19 cellular contexts compared by ENCODE assay signal in genomic region chr13:51243832-51244231, GRCh38. TPM values are rescaled to one million over a fixed set of nuclear protein-coding genes. Genes with fewer than 3 reads are reported as not detected.
DNase-seq lines count a peak whose midpoint lies in the region.
"Had no signal": no experiment of that assay in that cellular context is flagged by ENCODE, and none has a peak within 500 bp of the region (broad histone marks: within the 10 kb centered on the region; RNA-seq: fewer than 3 reads in every experiment).

No MANE protein-coding gene starts in this region.

- intact Hi-C loops in posterior vena cava (cut with DNase I), result loop anchor here in 1 of 2 donors (10.0 kb wide), 1 partner anchor 1309 kb away; the partner anchor contains the start of gene SPRYD7

- H3K4me1 ChIP-seq in iPS DF 6.9 (ENCODE audit: control insufficient read depth, insufficient read depth, low read length) (peaks cover 22% of the 10 kb centered on the region), stomach smooth muscle (ENCODE audit: control insufficient read depth, insufficient read depth, low read length) (peaks cover 62% of the 10 kb centered on the region)
- H3K4me1 ChIP-seq: suprapubic skin had no signal

- H3K4me3 ChIP-seq in iPS DF 6.9 (ENCODE audit: low read length), result no peak overlapping the region
- no peak overlapping the region for H3K4me3 ChIP-seq in stomach smooth muscle (ENCODE audit: low read length in 2 of 2)
- H3K4me3 ChIP-seq: mucosa of descending colon, suprapubic skin had no signal

- no CpG with 5 or more reads among the region's 8 CpGs for WGBS in iPS DF 6.9 (ENCODE audit: insufficient coverage, insufficient read length)

- H3K36me3 ChIP-seq in iPS DF 6.9 (ENCODE audit: control insufficient read depth, insufficient read depth, low read length) (no peaks in the 10 kb centered on the region; the same call in 1 of the 2 replicates), stomach smooth muscle (ENCODE audit: control insufficient read depth in 2 of 2, insufficient read depth in 2 of 2, low read length in 2 of 2) (no peaks in the 10 kb centered on the region)
- H3K36me3 ChIP-seq: brain microvascular endothelial cell, neutrophil, suprapubic skin had no signal

- H3K27me3 ChIP-seq in iPS DF 6.9 (ENCODE audit: control insufficient read depth, insufficient read depth, low read length) (no peaks in the 10 kb centered on the region), stomach smooth muscle (ENCODE audit: control insufficient read depth in 1 of 2, insufficient read depth in 2 of 2, low read length in 2 of 2) (no peaks in the 10 kb centered on the region)
- H3K27me3 ChIP-seq: brain microvascular endothelial cell, neutrophil had no signal

- H3K9ac ChIP-seq in stomach smooth muscle (ENCODE audit: low read length in 2 of 2), result peak overlapping the region in 1 of 2 donors; percentile 24

- no peaks in the 10 kb centered on the region for H3K9me3 ChIP-seq in iPS DF 6.9 (ENCODE audit: control insufficient read depth, insufficient read depth, low read length)
- H3K9me3 ChIP-seq in stomach smooth muscle (ENCODE audit: control insufficient read depth in 2 of 2, low read length in 2 of 2), result no peaks in the 10 kb centered on the region
- H3K9me3 ChIP-seq: mucosa of descending colon, neutrophil, suprapubic skin had no signal

- H3K27ac ChIP-seq in iPS DF 6.9 (ENCODE audit: low read length), result no peak overlapping the region
- H3K27ac ChIP-seq in stomach smooth muscle (ENCODE audit: low read length), result peak overlapping the region; percentile 37
- H3K27ac ChIP-seq: brain microvascular endothelial cell, neutrophil, suprapubic skin had no signal

- DNase-seq in NCI-H748 (lab: John Stamatoyannopoulos, UW; ENCODE audit: unreplicated experiment), result peak; percentile 30
- no peak for DNase-seq in NCI-H748 treated with DMSO at 0.1 percent for 48 hours (lab: John Stamatoyannopoulos, UW)
- peak; percentile 96 to 97 for DNase-seq in NCI-H526 (lab: John Stamatoyannopoulos, UW)
- DNase-seq in iPS DF 6.9 (ENCODE audit: low read depth, low spot score), result peak; percentile 86
- DNase-seq in posterior vena cava (ENCODE audit: low spot score), result no peak
- no peak for DNase-seq in NCI-H82 (lab: John Stamatoyannopoulos, UW)
- DNase-seq in cerebellar nuclear complex (lab: John Stamatoyannopoulos, UW), result no peak
- DNase-seq: activated naive CD8-positive, alpha-beta T cell treated with anti-CD3 and anti-CD28 coated beads for 36 hours; brain microvascular endothelial cell; dermis blood vessel endothelial cell; KG1; left ventricle myocardium superior; mucosa of descending colon; NCI-H187; retina; stimulated activated CD4-positive, alpha-beta T cell treated with anti-CD3 and anti-CD28 coated beads, Interleukin-12 subunit alpha, Interleukin-12 subunit beta, amount 100 ng/mL, for 4 hours had no signal

RNA-seq across cellular contexts. Expression of gene FAM124A, which starts 21.6 kb away (rescaled TPM):
- 1 to 10 TPM; 6.2 to 9.8 TPM for total RNA-seq in posterior vena cava

Comparison
In these comparisons a context has a peak if more than half of its experiments do, and no peak if none do; other contexts are left out.
1. DNase-seq: peak in NCI-H748 (single experiment), NCI-H526 (2 of 2) and iPS DF 6.9 (single experiment); none in NCI-H748 treated with DMSO at 0.1 percent for 48 hours (single experiment), posterior vena cava (single experiment), NCI-H82 (single experiment) and cerebellar nuclear complex (0 of 2).